8 cellular contexts compared by ENCODE assay signal in the genomic region with DNA sequence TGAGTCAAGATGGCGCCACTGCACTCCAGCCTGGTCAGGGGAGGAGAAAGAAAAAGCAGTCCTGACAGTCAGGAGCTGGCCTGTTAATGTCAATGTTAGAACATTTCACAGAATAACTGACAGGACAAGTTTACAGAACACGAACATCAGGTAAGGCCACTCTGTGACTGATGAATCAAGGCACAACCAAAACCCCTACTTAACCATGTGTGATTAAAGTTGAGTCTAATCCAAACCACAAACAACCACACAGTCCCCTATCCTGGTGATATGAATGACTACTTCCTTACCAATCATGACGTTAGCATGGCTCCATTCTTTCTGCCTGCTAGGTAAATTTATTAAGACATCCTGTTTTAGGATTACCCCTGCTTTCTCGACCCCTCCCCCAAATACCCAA.
A peak's percentile ranks its signal among the peaks of the same experiment; 100 is the strongest.
DNase-seq lines count a peak whose midpoint lies in the region; ATAC-seq, FAIRE-seq and TF ChIP-seq lines count a peak whose summit lies in the region.
"Not testable (repeated sequence)": the region's sequence is repeated elsewhere in the genome, so short reads cannot be mapped to it uniquely, and the experiment has no call there.

No MANE protein-coding gene starts in this region.

- peak; percentile 6 for FAIRE-seq in H54 (lab: Jason Lieb, UNC)
- peak; percentile 69 for FAIRE-seq in RCC 7860 (lab: Jason Lieb, UNC)

- not testable (repeated sequence) for H3K27ac ChIP-seq in mammary epithelial cell (ENCODE audit: insufficient read depth, low read depth, low read length)
- H3K27ac ChIP-seq in epithelial cell of prostate = peak overlapping the region; percentile 41
- peak overlapping the region in 3 of 4 donors; percentile 30 to 60 (median 45) for H3K27ac ChIP-seq in esophagus squamous epithelium

- not testable (repeated sequence) for H3K79me2 ChIP-seq in mammary epithelial cell (ENCODE audit: insufficient read depth, low read length)

- not testable (repeated sequence) for H3K9me3 ChIP-seq in mammary epithelial cell (replicated peaks; ENCODE audit: insufficient read depth, low read length); esophagus squamous epithelium

- not testable (repeated sequence) for H4K20me1 ChIP-seq in mammary epithelial cell (ENCODE audit: insufficient read depth, low read length)

- not testable (repeated sequence) for H3K4me1 Mint-ChIP-seq in activated T-cell treated with anti-CD3 and anti-CD28 coated beads, Interleukin-2, amount 50 U/mL, for 72 hours (ENCODE audit: low read depth); natural killer cell treated with Interleukin-12 subunit alpha and Interleukin-12 subunit beta and Interleukin-15 and Interleukin-18, amount 100 ng/mL, for 72 hours (ENCODE audit: low read depth in 2 of 2); stimulated activated naive CD8-positive, alpha-beta T cell treated with anti-CD3 and anti-CD28 coated beads, Interleukin-15, amount 100 ng/mL, for 72 hours

- not testable (repeated sequence) for H3K9me3 Mint-ChIP-seq in activated T-cell treated with anti-CD3 and anti-CD28 coated beads, Interleukin-2, amount 50 U/mL, for 72 hours; natural killer cell treated with Interleukin-12 subunit alpha and Interleukin-12 subunit beta and Interleukin-15 and Interleukin-18, amount 100 ng/mL, for 72 hours; stimulated activated naive CD8-positive, alpha-beta T cell treated with anti-CD3 and anti-CD28 coated beads, Interleukin-15, amount 100 ng/mL, for 72 hours

- not testable (repeated sequence) for BruUV-seq in mammary epithelial cell (replicated peaks; lab: Mats Ljungman, UMichigan)

- not testable (repeated sequence) for H3K9ac ChIP-seq in mammary epithelial cell (ENCODE audit: insufficient read depth, low read length)

- not testable (repeated sequence) for H3K4me3 ChIP-seq in mammary epithelial cell (replicated peaks in 1 of 3; ENCODE audit: insufficient read depth in 1 of 3, low read depth in 2 of 3, low read length in 3 of 3); esophagus squamous epithelium

- not testable (repeated sequence) for H3K4me3 Mint-ChIP-seq in activated T-cell treated with anti-CD3 and anti-CD28 coated beads, Interleukin-2, amount 50 U/mL, for 72 hours; natural killer cell treated with Interleukin-12 subunit alpha and Interleukin-12 subunit beta and Interleukin-15 and Interleukin-18, amount 100 ng/mL, for 72 hours; stimulated activated naive CD8-positive, alpha-beta T cell treated with anti-CD3 and anti-CD28 coated beads, Interleukin-15, amount 100 ng/mL, for 72 hours

- not testable (repeated sequence) for TF ChIP-seq POLR2A in H54 (IDR thresholded peaks at IDR 0.05; ENCODE audit: low read depth, low read length); esophagus squamous epithelium (IDR thresholded peaks at IDR 0.05)

- in situ Hi-C loops in mammary epithelial cell (cut with MboI; ENCODE audit: low sequenced_read_pairs in 2 of 2) = not testable (repeated sequence)

- H3K27me3 ChIP-seq in mammary epithelial cell (ENCODE audit: insufficient read depth, low read length); esophagus squamous epithelium: not testable (repeated sequence)

- H3K4me2 ChIP-seq in mammary epithelial cell (ENCODE audit: insufficient read depth, low read depth, low read length) = not testable (repeated sequence)

- not testable (repeated sequence) for H3K36me3 ChIP-seq in mammary epithelial cell (ENCODE audit: insufficient read depth, low read length)
- H3K36me3 ChIP-seq in esophagus squamous epithelium = peaks cover 0 to 73% (median 0%) of the 10 kb centered on the region in 3 donors

- intact Hi-C loops in mammary epithelial cell (cut with micrococcal nuclease); esophagus squamous epithelium (cut with DNase I): not testable (repeated sequence)

- 83% methylated on average over 2 of the region's 4 CpGs for WGBS in mammary epithelial cell (ENCODE audit: low coverage, missing lambda C conversion rate)
- WGBS in esophagus squamous epithelium, 2 donors = 86 to 88% methylated on average over 2 to 3 of the region's 4 CpGs

- peaks cover 6 to 25% of the 10 kb centered on the region in 2 donors for H3K36me3 Mint-ChIP-seq in activated T-cell treated with anti-CD3 and anti-CD28 coated beads, Interleukin-2, amount 50 U/mL, for 72 hours (ENCODE audit: insufficient read depth in 2 of 2)
- H3K36me3 Mint-ChIP-seq in natural killer cell treated with Interleukin-12 subunit alpha and Interleukin-12 subunit beta and Interleukin-15 and Interleukin-18, amount 100 ng/mL, for 72 hours = peaks cover 26% of the 10 kb centered on the region

- not testable (repeated sequence) for DNase-seq in H54 (ENCODE audit: insufficient read length, low spot score); RCC 7860 (ENCODE audit: low spot score); esophagus squamous epithelium (lab: John Stamatoyannopoulos, UW); natural killer cell treated with Interleukin-12 subunit alpha and Interleukin-12 subunit beta and Interleukin-15 and Interleukin-18, amount 100 ng/mL, for 72 hours (ENCODE audit: low spot score)
- peak in 1 of 2 donors; percentile 3 for DNase-seq in activated T-cell treated with anti-CD3 and anti-CD28 coated beads, Interleukin-2, amount 50 U/mL, for 72 hours
- DNase-seq in mammary epithelial cell (peak; percentile 2), epithelial cell of prostate (ENCODE audit: low read depth, low spot score) (peak; percentile 26)
- peak in 1 of 2 donors; percentile 10 for DNase-seq in stimulated activated naive CD8-positive, alpha-beta T cell treated with anti-CD3 and anti-CD28 coated beads, Interleukin-15, amount 100 ng/mL, for 72 hours

- dilution Hi-C loops in mammary epithelial cell (cut with HindIII; ENCODE audit: low sequenced_read_pairs) = not testable (repeated sequence)

- H3K27me3 Mint-ChIP-seq in activated T-cell treated with anti-CD3 and anti-CD28 coated beads, Interleukin-2, amount 50 U/mL, for 72 hours (ENCODE audit: low read depth); natural killer cell treated with Interleukin-12 subunit alpha and Interleukin-12 subunit beta and Interleukin-15 and Interleukin-18, amount 100 ng/mL, for 72 hours; stimulated activated naive CD8-positive, alpha-beta T cell treated with anti-CD3 and anti-CD28 coated beads, Interleukin-15, amount 100 ng/mL, for 72 hours: not testable (repeated sequence)

- ATAC-seq in activated T-cell treated with anti-CD3 and anti-CD28 coated beads, Interleukin-2, amount 50 U/mL, for 72 hours (replicated peaks in 1 of 2) = peak; percentile 73 to 96
- peak; percentile 59 to 80 for ATAC-seq in natural killer cell treated with Interleukin-12 subunit alpha and Interleukin-12 subunit beta and Interleukin-15 and Interleukin-18, amount 100 ng/mL, for 72 hours
- peak; percentile 90 for ATAC-seq in stimulated activated naive CD8-positive, alpha-beta T cell treated with anti-CD3 and anti-CD28 coated beads, Interleukin-15, amount 100 ng/mL, for 72 hours

- H3K4me1 ChIP-seq in mammary epithelial cell (ENCODE audit: insufficient read depth, low read length); esophagus squamous epithelium: not testable (repeated sequence)

- not testable (repeated sequence) for H2AFZ ChIP-seq in mammary epithelial cell (ENCODE audit: low read depth, low read length)

- CTCF ChIA-PET in mammary epithelial cell (lab: Charles Lee; ENCODE audit: low non-redundant PET) = not testable (repeated sequence)

- TF ChIP-seq CTCF in mammary epithelial cell (conservative IDR thresholded peaks at IDR 0.05 in 1 of 2, IDR thresholded peaks at IDR 0.05 in 1 of 2; ENCODE audit: extremely low read depth in 1 of 2, insufficient read depth in 1 of 2, low read depth in 1 of 2, low read length in 2 of 2); esophagus squamous epithelium (IDR thresholded peaks at IDR 0.05): not testable (repeated sequence)

- H3K27ac Mint-ChIP-seq in activated T-cell treated with anti-CD3 and anti-CD28 coated beads, Interleukin-2, amount 50 U/mL, for 72 hours; natural killer cell treated with Interleukin-12 subunit alpha and Interleukin-12 subunit beta and Interleukin-15 and Interleukin-18, amount 100 ng/mL, for 72 hours; stimulated activated naive CD8-positive, alpha-beta T cell treated with anti-CD3 and anti-CD28 coated beads, Interleukin-15, amount 100 ng/mL, for 72 hours: not testable (repeated sequence)
